ENCODE assay signal across 25 cellular contexts in the genomic region with DNA sequence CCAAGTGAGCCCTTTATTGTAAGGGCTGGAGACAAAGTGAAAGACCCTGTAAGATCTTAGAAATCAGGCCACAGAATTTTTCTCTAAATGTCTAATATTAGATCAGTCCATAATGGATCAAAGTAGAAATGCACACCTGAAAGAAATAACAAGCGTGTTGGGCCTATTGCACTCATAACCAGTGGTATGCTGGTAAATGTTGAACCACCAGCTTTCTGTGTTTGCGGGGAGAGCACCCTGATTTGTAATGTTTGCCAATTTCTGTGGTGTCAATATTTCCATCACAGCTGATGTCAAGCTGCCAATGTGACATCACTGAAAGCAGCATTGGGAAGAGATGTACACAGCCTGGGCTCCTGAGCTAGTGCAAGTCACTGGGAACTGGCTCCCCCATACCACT.
"Had no signal": no experiment of that assay in that cellular context is flagged by ENCODE, and none has a peak within 500 bp of the region (broad histone marks: within the 10 kb centered on the region; RNA-seq: fewer than 3 reads in every experiment).

No MANE protein-coding gene starts in this region.

- H3K27me3 Mint-ChIP-seq: activated B cell treated with CpG ODN at 0.5 μM for 24 hours; activated CD4-positive, alpha-beta memory T cell treated with anti-CD3 and anti-CD28 coated beads for 36 hours; memory B cell; stimulated activated memory B cell treated with anti-CD40 and anti-IgM and Interleukin-4, amounts not matched to agents 10 μg/mL and 1 μg/mL and 100 μg/mL, for 72 hours; T-cell; type B pancreatic cell had no signal

- H3K36me3 Mint-ChIP-seq: memory B cell, type B pancreatic cell had no signal

- DNase-seq: activated B cell treated with CpG ODN at 0.5 μM for 24 hours; activated CD4-positive, alpha-beta memory T cell treated with anti-CD3 and anti-CD28 coated beads for 36 hours; activated CD4-positive, alpha-beta T cell treated with anti-CD3 and anti-CD28 coated beads for 48 hours; activated gamma-delta T cell treated with Interleukin-2 at 50 U/mL for 16 hours; activated T-cell treated with anti-CD3 and anti-CD28 coated beads, Interleukin-2, amount 50 U/mL, for 48 hours; central memory CD4-positive, alpha-beta T cell; effector CD4-positive, alpha-beta T cell; foreskin keratinocyte; heart left ventricle; hypothalamus; immature natural killer cell; kidney; midbrain; naive thymus-derived CD4-positive, alpha-beta T cell; right lobe of liver; stimulated activated CD4-positive, alpha-beta T cell treated with anti-CD3 and anti-CD28 coated beads, Interleukin-4, amount 100 ng/mL, for 24 hours; T-cell; uterus had no signal

- H3K27ac Mint-ChIP-seq: activated B cell treated with CpG ODN at 0.5 μM for 24 hours; activated CD4-positive, alpha-beta memory T cell treated with anti-CD3 and anti-CD28 coated beads for 36 hours; dendritic cell treated with granulocyte-macrophage colony-stimulating factor and Interleukin-4, amounts not matched to agents 40 ng/mL and 50 ng/mL, for 4 days; immature natural killer cell; memory B cell; naive thymus-derived CD4-positive, alpha-beta T cell; progenitor cell of endocrine pancreas; stimulated activated memory B cell treated with anti-CD40 and anti-IgM and Interleukin-4, amounts not matched to agents 10 μg/mL and 1 μg/mL and 100 μg/mL, for 72 hours; T-cell; type B pancreatic cell had no signal

- H3K9me3 Mint-ChIP-seq: activated B cell treated with CpG ODN at 0.5 μM for 24 hours; activated CD4-positive, alpha-beta memory T cell treated with anti-CD3 and anti-CD28 coated beads for 36 hours; dendritic cell treated with granulocyte-macrophage colony-stimulating factor and Interleukin-4, amounts not matched to agents 40 ng/mL and 50 ng/mL, for 4 days; immature natural killer cell; memory B cell; stimulated activated memory B cell treated with anti-CD40 and anti-IgM and Interleukin-4, amounts not matched to agents 10 μg/mL and 1 μg/mL and 100 μg/mL, for 72 hours; T-cell; type B pancreatic cell had no signal

- FAIRE-seq: kidney had no signal

- H3K27ac ChIP-seq: breast epithelium, esophagus muscularis mucosa, right lobe of liver, uterus had no signal

- H3K4me3 Mint-ChIP-seq: activated B cell treated with CpG ODN at 0.5 μM for 24 hours; activated CD4-positive, alpha-beta memory T cell treated with anti-CD3 and anti-CD28 coated beads for 36 hours; dendritic cell treated with granulocyte-macrophage colony-stimulating factor and Interleukin-4, amounts not matched to agents 40 ng/mL and 50 ng/mL, for 4 days; immature natural killer cell; memory B cell; naive thymus-derived CD4-positive, alpha-beta T cell; stimulated activated memory B cell treated with anti-CD40 and anti-IgM and Interleukin-4, amounts not matched to agents 10 μg/mL and 1 μg/mL and 100 μg/mL, for 72 hours; T-cell; type B pancreatic cell had no signal

- H3K4me1 Mint-ChIP-seq: memory B cell; stimulated activated memory B cell treated with anti-CD40 and anti-IgM and Interleukin-4, amounts not matched to agents 10 μg/mL and 1 μg/mL and 100 μg/mL, for 72 hours; T-cell had no signal

- ATAC-seq: foreskin keratinocyte; naive thymus-derived CD4-positive, alpha-beta T cell; stimulated activated memory B cell treated with anti-CD40 and anti-IgM and Interleukin-4, amounts not matched to agents 10 μg/mL and 1 μg/mL and 100 μg/mL, for 72 hours; T-cell had no signal
